ENCODE assay signal across 9 cellular contexts in the genomic region with DNA sequence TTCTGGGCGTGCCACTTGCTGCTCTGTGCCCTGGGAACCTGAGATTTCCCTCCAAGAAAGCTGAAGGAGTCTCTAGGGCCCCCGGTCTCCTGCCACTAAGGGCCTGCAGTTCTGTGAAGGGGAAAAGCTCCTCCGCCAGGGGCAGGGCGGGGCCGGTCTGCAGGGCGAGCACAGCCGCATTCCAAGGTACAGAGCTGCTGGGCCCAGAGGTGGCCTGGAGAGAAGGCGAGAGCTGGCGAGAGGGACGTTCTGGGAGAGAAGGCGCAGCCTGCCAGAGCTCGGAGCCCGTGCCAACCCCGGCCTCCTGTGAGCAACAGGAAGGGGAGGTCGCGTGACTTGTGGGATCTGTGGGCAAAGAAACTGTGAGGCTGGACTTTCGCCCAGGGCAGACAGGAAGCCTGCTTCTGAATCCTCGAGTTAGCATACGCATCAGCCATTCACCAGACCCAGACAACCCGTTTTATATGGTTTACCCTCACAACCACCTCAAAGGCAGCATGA.
DNase-seq lines count a peak whose midpoint lies in the region; ATAC-seq and TF ChIP-seq lines count a peak whose summit lies in the region.
"Had no signal": no experiment of that assay in that cellular context is flagged by ENCODE, and none has a peak within 500 bp of the region (broad histone marks: within the 10 kb centered on the region; RNA-seq: fewer than 3 reads in every experiment).

No MANE protein-coding gene starts in this region.

- no peaks in the 10 kb centered on the region for H3K36me3 Mint-ChIP-seq in T-helper 2 cell treated with Interferon-gamma antibody and Interleukin-4, amounts not matched to agents 5 μg/mL and 100 μg/mL, for 36 hours (ENCODE audit: low read depth)
- no peaks in the 10 kb centered on the region for H3K36me3 Mint-ChIP-seq in stimulated activated memory B cell treated with anti-CD40 and anti-IgM and Interleukin-4, amounts not matched to agents 10 μg/mL and 1 μg/mL and 100 μg/mL, for 72 hours

- H3K4me3 Mint-ChIP-seq in T-helper 2 cell treated with Interferon-gamma antibody and Interleukin-4, amounts not matched to agents 5 μg/mL and 100 μg/mL, for 36 hours = peak overlapping the region; percentile 16
- no peak overlapping the region for H3K4me3 Mint-ChIP-seq in stimulated activated memory B cell treated with anti-CD40 and anti-IgM and Interleukin-4, amounts not matched to agents 10 μg/mL and 1 μg/mL and 100 μg/mL, for 72 hours
- H3K4me3 Mint-ChIP-seq: nephron had no signal

- no peak overlapping the region for H3K4me3 ChIP-seq in cardiac fibroblast (replicated peaks in 1 of 2; ENCODE audit: low read depth in 2 of 2, low read length in 2 of 2)

- H3K9me3 Mint-ChIP-seq in T-helper 2 cell treated with Interferon-gamma antibody and Interleukin-4, amounts not matched to agents 5 μg/mL and 100 μg/mL, for 36 hours = no peaks in the 10 kb centered on the region
- no peaks in the 10 kb centered on the region for H3K9me3 Mint-ChIP-seq in stimulated activated memory B cell treated with anti-CD40 and anti-IgM and Interleukin-4, amounts not matched to agents 10 μg/mL and 1 μg/mL and 100 μg/mL, for 72 hours
- H3K9me3 Mint-ChIP-seq: nephron had no signal

- no peak overlapping the region for H3K27ac Mint-ChIP-seq in T-helper 2 cell treated with Interferon-gamma antibody and Interleukin-4, amounts not matched to agents 5 μg/mL and 100 μg/mL, for 36 hours
- no peak overlapping the region for H3K27ac Mint-ChIP-seq in stimulated activated memory B cell treated with anti-CD40 and anti-IgM and Interleukin-4, amounts not matched to agents 10 μg/mL and 1 μg/mL and 100 μg/mL, for 72 hours
- H3K27ac Mint-ChIP-seq: nephron had no signal

- H3K27me3 Mint-ChIP-seq in T-helper 2 cell treated with Interferon-gamma antibody and Interleukin-4, amounts not matched to agents 5 μg/mL and 100 μg/mL, for 36 hours (ENCODE audit: low read depth) = no peaks in the 10 kb centered on the region
- peaks cover 16% of the 10 kb centered on the region for H3K27me3 Mint-ChIP-seq in stimulated activated memory B cell treated with anti-CD40 and anti-IgM and Interleukin-4, amounts not matched to agents 10 μg/mL and 1 μg/mL and 100 μg/mL, for 72 hours

- TF ChIP-seq CTCF in cardiac fibroblast (IDR thresholded peaks at IDR 0.05; ENCODE audit: low read depth, low read length) = no peak

- DNase-seq in EL = peak; percentile 67
- peak; percentile 56 for DNase-seq in T-helper 2 cell treated with Interferon-gamma antibody and Interleukin-4, amounts not matched to agents 5 μg/mL and 100 μg/mL, for 36 hours (ENCODE audit: low spot score)
- DNase-seq in cardiac fibroblast (ENCODE audit: low read depth in 2 of 2) = peak; percentile 55 to 72
- peak; percentile 82 to 88 for DNase-seq in lung microvascular endothelial cell (ENCODE audit: low read depth in 2 of 2)
- DNase-seq in SW 1271 (lab: John Stamatoyannopoulos, UW) = no peak
- DNase-seq in SHP77 treated with DMSO at 0.1 percent for 48 hours (lab: John Stamatoyannopoulos, UW) = no peak

- H3K4me1 Mint-ChIP-seq in T-helper 2 cell treated with Interferon-gamma antibody and Interleukin-4, amounts not matched to agents 5 μg/mL and 100 μg/mL, for 36 hours (ENCODE audit: low read depth) = peaks cover 60% of the 10 kb centered on the region
- peaks cover 24% of the 10 kb centered on the region for H3K4me1 Mint-ChIP-seq in stimulated activated memory B cell treated with anti-CD40 and anti-IgM and Interleukin-4, amounts not matched to agents 10 μg/mL and 1 μg/mL and 100 μg/mL, for 72 hours

- ATAC-seq in HG02571 (IDR thresholded peaks at IDR 0.05; ENCODE audit: unreplicated experiment) = peak; percentile 52
- ATAC-seq in stimulated activated memory B cell treated with anti-CD40 and anti-IgM and Interleukin-4, amounts not matched to agents 10 μg/mL and 1 μg/mL and 100 μg/mL, for 72 hours = peak; percentile 56

Comparison
In these comparisons a context has a peak if more than half of its experiments do, and no peak if none do; other contexts are left out.
1. DNase-seq: peak in EL (single experiment), T-helper 2 cell treated with Interferon-gamma antibody and Interleukin-4, amounts not matched to agents 5 μg/mL and 100 μg/mL, for 36 hours (single experiment), cardiac fibroblast (2 of 2) and lung microvascular endothelial cell (2 of 2); none in SW 1271 (0 of 2) and SHP77 treated with DMSO at 0.1 percent for 48 hours (single experiment).